In genomic region chr11:58498464-58498863, GRCh38 we compare ENCODE assay signal across 18 cellular contexts. TPM values are rescaled to one million over a fixed set of nuclear protein-coding genes. Genes with fewer than 3 reads are reported as not detected.
DNase-seq lines count a peak whose midpoint lies in the region.
"Had no signal": no experiment of that assay in that cellular context is flagged by ENCODE, and none has a peak within 500 bp of the region (broad histone marks: within the 10 kb centered on the region; RNA-seq: fewer than 3 reads in every experiment).

No MANE protein-coding gene starts in this region.

- H3K4me1 ChIP-seq in BLaER1, result peaks cover 37% of the 10 kb centered on the region
- H3K4me1 ChIP-seq: prostate gland had no signal

- no peaks in the 10 kb centered on the region for H4K20me1 ChIP-seq in BLaER1

- H3K4me1 Mint-ChIP-seq in immature natural killer cell, result peaks cover 27 to 38% of the 10 kb centered on the region in 2 donors

- H3K9me3 Mint-ChIP-seq in immature natural killer cell, result no peaks in the 10 kb centered on the region
- H3K9me3 Mint-ChIP-seq: dendritic cell treated with granulocyte-macrophage colony-stimulating factor and Interleukin-4, amounts not matched to agents 40 ng/mL and 50 ng/mL, for 4 days had no signal

- H3K4me3 ChIP-seq in BLaER1, result no peak overlapping the region
- H3K4me3 ChIP-seq: esophagus squamous epithelium, prostate gland, SJSA1, thoracic aorta had no signal

- peak overlapping the region; percentile 16; the same call in 1 of the 2 replicates for H3K4me2 ChIP-seq in BLaER1

- H3K27me3 ChIP-seq in BLaER1, result no peaks in the 10 kb centered on the region
- H3K27me3 ChIP-seq: esophagus squamous epithelium had no signal

- H3K36me3 Mint-ChIP-seq in immature natural killer cell, result peaks cover 0 to 5% (median 0%) of the 10 kb centered on the region in 3 donors

- peak overlapping the region; percentile 3 to 68 (median 53) for H3K4me3 Mint-ChIP-seq in immature natural killer cell
- H3K4me3 Mint-ChIP-seq: dendritic cell treated with granulocyte-macrophage colony-stimulating factor and Interleukin-4, amounts not matched to agents 40 ng/mL and 50 ng/mL, for 4 days had no signal

- no peak overlapping the region for H3K9ac ChIP-seq in BLaER1

- H3K27ac Mint-ChIP-seq in immature natural killer cell, result peak overlapping the region; percentile 80 to 94 (median 88)
- H3K27ac Mint-ChIP-seq: dendritic cell treated with granulocyte-macrophage colony-stimulating factor and Interleukin-4, amounts not matched to agents 40 ng/mL and 50 ng/mL, for 4 days had no signal

- DNase-seq in GDM1 (lab: John Stamatoyannopoulos, UW) (peak; percentile 24), SKM-1 (lab: John Stamatoyannopoulos, UW; ENCODE audit: unreplicated experiment) (peak; percentile 8), immature natural killer cell (peak; percentile 19 to 35 (median 35)), glomerular visceral epithelial cell (ENCODE audit: extremely low spot score) (no peak), DMS114 treated with DMSO at 0.1 percent for 48 hours (lab: John Stamatoyannopoulos, UW; ENCODE audit: unreplicated experiment) (no peak), OCI-M2 (lab: John Stamatoyannopoulos, UW; ENCODE audit: unreplicated experiment) (no peak), NCI-H748 treated with DMSO at 0.1 percent for 48 hours (lab: John Stamatoyannopoulos, UW) (no peak)
- DNase-seq: aorta; C1 segment of cervical spinal cord; esophagus squamous epithelium; NCI-H82; stimulated activated CD4-positive, alpha-beta T cell treated with anti-CD3 and anti-CD28 coated beads, Interleukin-15, amount 100 ng/mL, for 24 hours had no signal

- no peaks in the 10 kb centered on the region for H3K9me3 ChIP-seq in BLaER1
- H3K9me3 ChIP-seq: esophagus squamous epithelium, prostate gland, SJSA1, thoracic aorta had no signal

- no peaks in the 10 kb centered on the region for H3K36me3 ChIP-seq in BLaER1
- H3K36me3 ChIP-seq: esophagus squamous epithelium, prostate gland, SJSA1, thoracic aorta had no signal

- no peaks in the 10 kb centered on the region for H3K27me3 Mint-ChIP-seq in immature natural killer cell (ENCODE audit: low read depth in 3 of 3)
- H3K27me3 Mint-ChIP-seq: dendritic cell treated with granulocyte-macrophage colony-stimulating factor and Interleukin-4, amounts not matched to agents 40 ng/mL and 50 ng/mL, for 4 days had no signal

- 0 out of 2 replicates have a peak overlapping the region, but pooled peaks have one; percentile 30 for H3K27ac ChIP-seq in BLaER1
- H3K27ac ChIP-seq: esophagus squamous epithelium, prostate gland, SJSA1, thoracic aorta, VCaP had no signal

RNA-seq across cellular contexts. Expression of gene OR5B21, which starts 9.4 kb away (rescaled TPM):
- not detected for polyA plus RNA-seq in immature natural killer cell
- polyA plus RNA-seq: aorta had no signal

RNA-seq across cellular contexts. Expression of gene OR5B12, which starts 56.4 kb away (rescaled TPM):
- not detected for polyA plus RNA-seq in immature natural killer cell
- polyA plus RNA-seq: aorta had no signal

Comparison
In these comparisons a context has a peak if more than half of its experiments do, and no peak if none do; other contexts are left out.
1. DNase-seq: peak in GDM1 (single experiment), SKM-1 (single experiment) and immature natural killer cell (3 of 3); none in glomerular visceral epithelial cell (single experiment), DMS114 treated with DMSO at 0.1 percent for 48 hours (single experiment), OCI-M2 (single experiment) and NCI-H748 treated with DMSO at 0.1 percent for 48 hours (single experiment).